Comparison of ENCODE assay signal across 31 cellular contexts in genomic region chr15:39208187-39208586, GRCh38.
"Had no signal": no experiment of that assay in that cellular context is flagged by ENCODE, and none has a peak within 500 bp of the region (broad histone marks: within the 10 kb centered on the region; RNA-seq: fewer than 3 reads in every experiment).

No MANE protein-coding gene starts in this region.

- ATAC-seq: activated CD8-positive, alpha-beta T cell treated with anti-CD3 and anti-CD28 coated beads for 36 hours; activated naive CD4-positive, alpha-beta T cell treated with anti-CD3 and anti-CD28 coated beads, Interleukin-2, amount 50 U/mL, for 72 hours; activated T-cell treated with anti-CD3 and anti-CD28 coated beads, Interleukin-2, amount 50 U/mL, for 4 hours; activated T-cell treated with anti-CD3 and anti-CD28 coated beads, Interleukin-2, amount 50 U/mL, for 72 hours; activated T-helper 17 cell treated with anti-CD3 and anti-CD28 coated beads, Interleukin-2, amount 50 U/mL, for 72 hours had no signal

- H3K4me1 ChIP-seq: adrenal gland had no signal

- H3K4me3 ChIP-seq: adrenal gland, cardiac muscle cell had no signal

- H3K27ac ChIP-seq: adrenal gland, cardiac muscle cell, VCaP had no signal

- H3K9me3 ChIP-seq: adrenal gland had no signal

- DNase-seq: activated B cell treated with CpG ODN at 0.5 μM for 24 hours; activated CD4-positive, alpha-beta memory T cell treated with anti-CD3 and anti-CD28 coated beads for 36 hours; activated CD4-positive, alpha-beta T cell treated with anti-CD3 and anti-CD28 coated beads for 4 hours; activated CD4-positive, alpha-beta T cell treated with anti-CD3 and anti-CD28 coated beads, Interleukin-2, amount 10 ng/mL, durations not matched to agents 24 days and 14 days; activated CD4-positive, alpha-beta T cell treated with anti-CD3 and anti-CD28 coated beads, Interleukin-2, amount 50 U/mL, for 1 hour; activated CD4-positive, alpha-beta T cell treated with anti-CD3 and anti-CD28 coated beads, Interleukin-2, amount 50 U/mL, for 4 hours; activated CD4-positive, CD25-positive, alpha-beta regulatory T cell treated with anti-CD3 and anti-CD28 coated beads, Interleukin-2, amount 50 U/mL, for 72 hours; activated CD8-positive, alpha-beta memory T cell treated with anti-CD3 and anti-CD28 coated beads, Interleukin-2, amount 50 U/mL, for 4 hours; activated CD8-positive, alpha-beta T cell treated with anti-CD3 and anti-CD28 coated beads for 36 hours; activated effector memory CD4-positive, alpha-beta T cell treated with anti-CD3 and anti-CD28 coated beads, Interleukin-2, amount 50 U/mL, for 16 hours; activated gamma-delta T cell treated with Interleukin-2 at 50 U/mL for 16 hours; activated naive CD4-positive, alpha-beta T cell; activated naive CD4-positive, alpha-beta T cell treated with anti-CD3 and anti-CD28 coated beads for 36 hours; activated naive CD4-positive, alpha-beta T cell treated with anti-CD3 and anti-CD28 coated beads, Interleukin-2, amount 50 U/mL, for 16 hours; activated naive CD8-positive, alpha-beta T cell treated with anti-CD3 and anti-CD28 coated beads for 36 hours; activated T-cell treated with anti-CD3 and anti-CD28 coated beads for 4 hours; activated T-cell treated with anti-CD3 and anti-CD28 coated beads, Interleukin-2, amount 50 U/mL, for 1 hour; activated T-cell treated with anti-CD3 and anti-CD28 coated beads, Interleukin-2, amount 50 U/mL, for 4 hours; activated T-cell treated with anti-CD3 and anti-CD28 coated beads, Interleukin-2, amount 50 U/mL, for 72 hours; adrenal gland; amniotic stem cell; aorta; caudate nucleus; cerebellar nuclear complex; T-helper 1 cell; T-helper 2 cell; T-helper 9 cell had no signal

- H3K36me3 ChIP-seq: adrenal gland, cardiac muscle cell had no signal

- H3K27me3 ChIP-seq: adrenal gland, cardiac muscle cell had no signal
